ENCODE assay signal across 8 cellular contexts in the genomic region with DNA sequence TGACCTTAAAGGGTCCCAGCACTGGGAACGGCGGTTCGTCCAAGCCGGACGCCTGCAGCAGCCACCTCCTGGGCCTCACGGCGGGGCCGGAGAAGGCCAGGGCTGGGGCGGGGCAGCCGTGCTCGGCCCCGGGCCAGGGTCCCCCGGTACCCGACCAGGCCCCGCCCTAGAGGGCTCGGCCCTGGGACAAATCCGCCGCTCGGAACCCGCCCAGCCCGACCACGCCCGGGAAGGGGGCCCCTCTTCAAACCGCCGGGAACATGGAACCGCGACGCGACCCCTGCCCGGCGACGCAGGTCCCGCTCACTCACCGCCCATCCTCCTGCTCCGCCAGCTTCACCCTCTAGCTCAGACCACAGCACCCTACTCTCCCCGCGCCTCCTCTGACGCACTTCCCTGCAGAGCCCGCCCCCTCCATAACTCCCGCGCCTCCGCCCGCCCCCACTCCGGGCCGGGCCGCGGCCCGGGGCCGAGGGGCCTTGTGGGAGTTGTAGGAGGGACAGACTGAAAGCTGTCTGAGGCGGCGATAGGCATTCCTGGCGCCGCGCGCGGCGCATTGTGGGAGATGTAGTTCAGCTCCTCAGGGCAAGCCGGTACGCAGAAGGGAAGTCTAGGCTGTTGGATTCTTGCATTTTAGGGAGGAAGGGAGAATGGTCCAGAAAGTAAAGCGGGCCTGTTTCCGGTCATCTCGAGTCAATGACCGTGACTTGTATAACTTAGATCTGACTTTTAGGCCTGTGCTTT.
DNase-seq lines count a peak whose midpoint lies in the region; ATAC-seq, FAIRE-seq and TF ChIP-seq lines count a peak whose summit lies in the region.

A gene (minus strand): TSS at position 365 of the 744 bp plus-strand sequence. CDS start 1,478 bp downstream, outside the sequence.

- FAIRE-seq in islet of Langerhans (lab: Jason Lieb, UNC), result peak; percentile 53

- DNase-seq in AG09319 (ENCODE audit: extremely low read depth, low read depth) (peak; percentile 88), NCI-H446 treated with DMSO at 0.1 percent for 48 hours (lab: John Stamatoyannopoulos, UW) (peak; percentile 92), cerebellar cortex (ENCODE audit: low spot score) (peak; percentile 98)
- DNase-seq in stimulated activated CD4-positive, alpha-beta T cell treated with anti-CD3 and anti-CD28 coated beads, Interleukin-12 subunit alpha, Interleukin-12 subunit beta, amount 100 ng/mL, for 4 hours, result peak; percentile 91

- TF ChIP-seq CTCF in AG09319 (IDR thresholded peaks at IDR 0.05; ENCODE audit: low read depth, low read length), result no peak

- ATAC-seq in GM19035 (IDR thresholded peaks at IDR 0.05; ENCODE audit: unreplicated experiment), result peak; percentile 87
- ATAC-seq in HG03354 (IDR thresholded peaks at IDR 0.05; ENCODE audit: poor library complexity, severe bottlenecking, unreplicated experiment), result peak; percentile 91
- peak; percentile 95 to 96 for ATAC-seq in activated CD4-positive, CD25-positive, alpha-beta regulatory T cell treated with anti-CD3 and anti-CD28 coated beads, Interleukin-2, amount 50 U/mL, for 24 hours

Comparison
In these comparisons a context has a peak if more than half of its experiments do, and no peak if none do; other contexts are left out.
1. Peak in every context shown above with its lines: DNase-seq and ATAC-seq.